ENCODE assay signal across 26 cellular contexts in genomic region chr1:233671286-233671685, GRCh38. TPM values are rescaled to one million over a fixed set of nuclear protein-coding genes. Genes with fewer than 3 reads are reported as not detected.
"Had no signal": no experiment of that assay in that cellular context is flagged by ENCODE, and none has a peak within 500 bp of the region (broad histone marks: within the 10 kb centered on the region; RNA-seq: fewer than 3 reads in every experiment).

No MANE protein-coding gene starts in this region.

- H3K27ac Mint-ChIP-seq: activated CD4-positive, alpha-beta memory T cell treated with anti-CD3 and anti-CD28 coated beads, Interleukin-2, amount 10 ng/mL, durations not matched to agents 7 days and 5 days; activated CD4-positive, alpha-beta T cell treated with anti-CD3 and anti-CD28 coated beads, Interleukin-2, amount 10 ng/mL, durations not matched to agents 7 days and 5 days; activated T-helper 17 cell treated with anti-CD3 and anti-CD28 coated beads, Interleukin-2, amount 50 U/mL, for 72 hours; memory B cell; naive thymus-derived CD8-positive, alpha-beta T cell had no signal

- H3K9me3 Mint-ChIP-seq: activated CD4-positive, alpha-beta T cell treated with anti-CD3 and anti-CD28 coated beads, Interleukin-2, amount 10 ng/mL, durations not matched to agents 7 days and 5 days; activated T-cell treated with anti-CD3 and anti-CD28 coated beads, Interleukin-2, amount 50 U/mL, for 4 hours; activated T-helper 17 cell treated with anti-CD3 and anti-CD28 coated beads, Interleukin-2, amount 50 U/mL, for 72 hours had no signal

- H3K27me3 Mint-ChIP-seq: activated CD4-positive, alpha-beta T cell treated with anti-CD3 and anti-CD28 coated beads, Interleukin-2, amount 10 ng/mL, durations not matched to agents 7 days and 5 days had no signal

- H3K4me3 Mint-ChIP-seq: activated CD4-positive, alpha-beta memory T cell treated with anti-CD3 and anti-CD28 coated beads, Interleukin-2, amount 10 ng/mL, durations not matched to agents 7 days and 5 days; activated CD4-positive, alpha-beta T cell treated with anti-CD3 and anti-CD28 coated beads, Interleukin-2, amount 10 ng/mL, durations not matched to agents 7 days and 5 days; activated T-cell treated with anti-CD3 and anti-CD28 coated beads, Interleukin-2, amount 50 U/mL, for 4 hours; activated T-helper 17 cell treated with anti-CD3 and anti-CD28 coated beads, Interleukin-2, amount 50 U/mL, for 72 hours; memory B cell; naive thymus-derived CD8-positive, alpha-beta T cell; neural crest cell had no signal

- H3K4me1 Mint-ChIP-seq: activated CD4-positive, alpha-beta T cell treated with anti-CD3 and anti-CD28 coated beads, Interleukin-2, amount 10 ng/mL, durations not matched to agents 7 days and 5 days; activated T-helper 17 cell treated with anti-CD3 and anti-CD28 coated beads, Interleukin-2, amount 50 U/mL, for 72 hours; memory B cell; naive thymus-derived CD8-positive, alpha-beta T cell; neural crest cell had no signal

- H3K36me3 Mint-ChIP-seq: memory B cell; naive thymus-derived CD8-positive, alpha-beta T cell had no signal

- DNase-seq: activated CD4-positive, alpha-beta memory T cell treated with anti-CD3 and anti-CD28 coated beads, Interleukin-2, amount 10 ng/mL, durations not matched to agents 7 days and 5 days; activated CD4-positive, alpha-beta T cell treated with anti-CD3 and anti-CD28 coated beads, Interleukin-2, amount 10 ng/mL, durations not matched to agents 7 days and 5 days; activated CD4-positive, CD25-positive, alpha-beta regulatory T cell treated with anti-CD3 and anti-CD28 coated beads, Interleukin-2, amount 50 U/mL, for 72 hours; activated CD8-positive, alpha-beta memory T cell treated with anti-CD3 and anti-CD28 coated beads, Interleukin-2, amount 50 U/mL, for 48 hours; activated gamma-delta T cell treated with Interleukin-2 at 50 U/mL for 16 hours; activated naive CD4-positive, alpha-beta T cell treated with anti-CD3 and anti-CD28 coated beads, Interleukin-2, amount 50 U/mL, for 16 hours; activated T-cell treated with anti-CD3 and anti-CD28 coated beads, Interleukin-2, amount 50 U/mL, for 4 hours; amniotic stem cell; dermis blood vessel endothelial cell; effector CD8-positive, alpha-beta T cell; esophagus squamous epithelium; hippocampal formation; left colon; naive thymus-derived CD8-positive, alpha-beta T cell; occipital lobe; right lobe of liver; stimulated activated CD4-positive, alpha-beta T cell treated with anti-CD3 and anti-CD28 coated beads, Interleukin-2, amount 100 ng/mL, for 48 hours; stimulated activated naive CD4-positive, alpha-beta T cell treated with Interleukin-2 at 50 U/mL for 16 hours; T-helper 2 cell; upper lobe of left lung had no signal

- ATAC-seq: activated T-cell treated with anti-CD3 and anti-CD28 coated beads, Interleukin-2, amount 50 U/mL, for 4 hours; activated T-helper 17 cell treated with anti-CD3 and anti-CD28 coated beads, Interleukin-2, amount 50 U/mL, for 72 hours; left colon; naive thymus-derived CD8-positive, alpha-beta T cell; right lobe of liver had no signal

- FAIRE-seq: colon, endometrium, keratinocyte had no signal

RNA-seq across cellular contexts. Expression of gene KCNK1, which starts 57.4 kb away (rescaled TPM):
- total RNA-seq: naive thymus-derived CD8-positive, alpha-beta T cell had no signal
